8 cellular contexts compared by ENCODE assay signal in genomic region chr9:78130004-78130403, GRCh38.
DNase-seq lines count a peak whose midpoint lies in the region; ATAC-seq, FAIRE-seq and TF ChIP-seq lines count a peak whose summit lies in the region.

No MANE protein-coding gene starts in this region.

- H3K9me3 ChIP-seq in H1 (ENCODE audit: insufficient read depth in 2 of 2, low read depth in 1 of 2, low read length in 1 of 2) (no peaks in the 10 kb centered on the region), neuronal stem cell (replicated peaks in 1 of 2; ENCODE audit: control insufficient read depth in 2 of 2, insufficient read depth in 1 of 2, low read depth in 1 of 2, low read length in 2 of 2) (no peaks in the 10 kb centered on the region)
- no peaks in the 10 kb centered on the region for H3K9me3 ChIP-seq in CD4-positive, alpha-beta memory T cell (ENCODE audit: control insufficient read depth in 1 of 2, low read length in 2 of 2)

- no peak overlapping the region for H4K91ac ChIP-seq in H1 (replicated peaks; ENCODE audit: insufficient read length, low read length)
- H4K91ac ChIP-seq in neuronal stem cell (ENCODE audit: low read depth, low read length, poor library complexity) = no peak overlapping the region

- H2BK5ac ChIP-seq in H1 (ENCODE audit: low read depth, low read length) (no peak overlapping the region), neuronal stem cell (ENCODE audit: low read length) (no peak overlapping the region)

- FAIRE-seq in H1 (lab: Jason Lieb, UNC) = peak; percentile 58

- TF ChIP-seq RAD21 in H1 (IDR thresholded peaks at IDR 0.05 in 1 of 2, conservative IDR thresholded peaks at IDR 0.05 in 1 of 2; ENCODE audit: low read depth in 2 of 2, low read length in 2 of 2) = peak; percentile 72 to 81

- H3K4me3 ChIP-seq in H1 (ENCODE audit: extremely low read depth in 1 of 4, insufficient read depth in 2 of 4, low read depth in 3 of 4, low read length in 4 of 4) (no peak overlapping the region), neuronal stem cell (ENCODE audit: low read length in 2 of 2) (no peak overlapping the region)
- H3K4me3 ChIP-seq in CD4-positive, alpha-beta memory T cell (ENCODE audit: low read length in 2 of 2) = no peak overlapping the region

- POLR2A ChIA-PET in H1 (lab: Charles Lee; ENCODE audit: partially characterized antibody) = interaction anchor here (0.8 kb wide), 1 partner anchor 167 kb away, joined by 4 read pairs; the partner anchor contains the start of gene PSAT1
- POLR2A ChIA-PET in CD4-positive, alpha-beta memory T cell (lab: Charles Lee; ENCODE audit: partially characterized antibody) = no interaction called here

- H3K4me2 ChIP-seq in H1 (ENCODE audit: insufficient read depth in 1 of 2, low read depth in 2 of 2, low read length in 2 of 2) (no peak overlapping the region), neuronal stem cell (ENCODE audit: insufficient read depth, low read length, poor library complexity, severe bottlenecking) (no peak overlapping the region)

- no peaks in the 10 kb centered on the region for H3K23me2 ChIP-seq in H1 (ENCODE audit: low read depth, low read length)

- H3K27me3 Mint-ChIP-seq in CD4-positive, alpha-beta memory T cell = peaks cover 0 to 5% of the 10 kb centered on the region in 2 donors

- H4K8ac ChIP-seq in H1 (ENCODE audit: extremely low read depth, insufficient read depth, low read length) (no peak overlapping the region), neuronal stem cell (ENCODE audit: low read depth, low read length) (no peak overlapping the region)

- H2BK20ac ChIP-seq in H1 (ENCODE audit: low read length) = no peak overlapping the region

- TF ChIP-seq CTCF in H1 (IDR thresholded peaks at IDR 0.05; ENCODE audit: control extremely low read depth in 1 of 3, insufficient read depth in 1 of 3, low read depth in 1 of 3, low read length in 3 of 3) = peak; percentile 48 to 70 (median 67)

- H3K18ac ChIP-seq in H1 (ENCODE audit: extremely low read depth, low read length) = no peak overlapping the region
- H3K18ac ChIP-seq in neuronal stem cell (ENCODE audit: low read length) = peak overlapping the region; percentile 59

- H2AK5ac ChIP-seq in H1 (ENCODE audit: low read depth, low read length) = no peak overlapping the region
- H2AK5ac ChIP-seq in neuronal stem cell (ENCODE audit: low read depth, low read length) = no peak overlapping the region

- WGBS in H1 (ENCODE audit: extremely low coverage in 1 of 2, insufficient coverage in 1 of 2, insufficient read length in 1 of 2, insufficient replicate concordance in 2 of 2, low coverage in 1 of 2, low lambda C conversion rate in 2 of 2, missing lambda C conversion rate in 1 of 2), 2 experiments = 46% methylated on average over 6 of the region's 6 CpGs; no CpG with 5 or more reads in 1 of the 2 experiments
- WGBS in neuronal stem cell (ENCODE audit: extremely low coverage in 2 of 2, insufficient read length in 2 of 2, insufficient replicate concordance in 1 of 2), 2 donors = no CpG with 5 or more reads among the region's 6 CpGs

- no peak overlapping the region for H3K4ac ChIP-seq in H1 (replicated peaks; ENCODE audit: insufficient read length, low read depth, low read length)
- H3K4ac ChIP-seq in neuronal stem cell (ENCODE audit: low read length) = no peak overlapping the region

- peaks cover 10 to 14% (median 13%) of the 10 kb centered on the region in 4 donors for H3K4me1 Mint-ChIP-seq in CD4-positive, alpha-beta memory T cell

- H3K4me1 ChIP-seq in H1 (replicated peaks in 1 of 4; ENCODE audit: control insufficient read depth in 3 of 4, insufficient read depth in 4 of 4, low read length in 3 of 4) (no peaks in the 10 kb centered on the region), neuronal stem cell (ENCODE audit: control insufficient read depth in 2 of 2, insufficient read depth in 1 of 2, low read depth in 1 of 2, low read length in 2 of 2) (peaks cover 0 to 4% of the 10 kb centered on the region in 2 donors)
- H3K4me1 ChIP-seq in CD4-positive, alpha-beta memory T cell (ENCODE audit: insufficient read depth, low read length) = peaks cover 13% of the 10 kb centered on the region

- no peak for TF ChIP-seq POLR2A in H1 (IDR thresholded peaks at IDR 0.05; ENCODE audit: control extremely low read depth in 1 of 2, low read depth in 2 of 2, low read length in 2 of 2)

- no peak overlapping the region for H3K4me3 Mint-ChIP-seq in CD4-positive, alpha-beta memory T cell

- H3K9me3 Mint-ChIP-seq in activated naive CD4-positive, alpha-beta T cell treated with anti-CD3 and anti-CD28 coated beads, Interleukin-2, amount 50 U/mL, for 72 hours = peaks cover 0 to 3% of the 10 kb centered on the region in 2 donors
- H3K9me3 Mint-ChIP-seq in CD4-positive, alpha-beta memory T cell = peaks cover 0 to 2% (median 0%) of the 10 kb centered on the region in 8 donors

- no peak overlapping the region for H3K27ac Mint-ChIP-seq in activated naive CD4-positive, alpha-beta T cell treated with anti-CD3 and anti-CD28 coated beads, Interleukin-2, amount 50 U/mL, for 72 hours
- no peak overlapping the region for H3K27ac Mint-ChIP-seq in CD4-positive, alpha-beta memory T cell

- CTCF ChIA-PET in H1 (lab: Charles Lee; ENCODE audit: partially characterized antibody) = interaction anchor here (0.6 to 7.9 kb wide), 23 partner anchors 9 to 381 kb away, joined by 3 to 43 read pairs (median 3); no protein-coding TSS in a partner anchor
- CTCF ChIA-PET in CD4-positive, alpha-beta memory T cell (lab: Charles Lee; ENCODE audit: partially characterized antibody) = interaction anchor here (1.0 to 3.3 kb wide), 6 partner anchors 8 to 153 kb away, joined by 3 to 9 read pairs (median 4); no protein-coding TSS in a partner anchor

- H3K23ac ChIP-seq in H1 (ENCODE audit: insufficient read length) (no peak overlapping the region), neuronal stem cell (ENCODE audit: low read depth, low read length, poor library complexity) (no peak overlapping the region)

- no peak for ATAC-seq in activated naive CD4-positive, alpha-beta T cell treated with anti-CD3 and anti-CD28 coated beads, Interleukin-2, amount 50 U/mL, for 72 hours
- ATAC-seq in HG03457 (IDR thresholded peaks at IDR 0.05; ENCODE audit: unreplicated experiment) = no peak

- H3K79me2 ChIP-seq in H1 (ENCODE audit: control insufficient read depth in 1 of 2, insufficient read depth in 2 of 2, low read length in 2 of 2) = no peaks in the 10 kb centered on the region

- no peak overlapping the region for H4K5ac ChIP-seq in H1 (ENCODE audit: insufficient read length, low read depth, low read length)

- H2BK12ac ChIP-seq in H1 (ENCODE audit: low read depth, low read length) (no peak overlapping the region), neuronal stem cell (ENCODE audit: low read length) (no peak overlapping the region)

- H3K79me1 ChIP-seq in H1 (ENCODE audit: low read depth, low read length) (no peaks in the 10 kb centered on the region), neuronal stem cell (ENCODE audit: low read depth, low read length) (no peaks in the 10 kb centered on the region)

- H2AFZ ChIP-seq in H1 (ENCODE audit: low read length) = peak overlapping the region; percentile 93
- no peak overlapping the region for H2AFZ ChIP-seq in neuronal stem cell (ENCODE audit: low read length)

- H3K14ac ChIP-seq in H1 (ENCODE audit: insufficient read length) (no peak overlapping the region), neuronal stem cell (ENCODE audit: low read length) (no peak overlapping the region)

- H2BK15ac ChIP-seq in H1 (ENCODE audit: low read length) (no peak overlapping the region), neuronal stem cell (ENCODE audit: low read length) (no peak overlapping the region)

- H3K27ac ChIP-seq in H1 (ENCODE audit: low read depth, low read length) = no peak overlapping the region
- H3K27ac ChIP-seq in neuronal stem cell (replicated peaks; ENCODE audit: low read length) = no peak overlapping the region
- H3K27ac ChIP-seq in CD4-positive, alpha-beta memory T cell (ENCODE audit: low read depth, low read length) = no peak overlapping the region

- no peaks in the 10 kb centered on the region for H3K27me3 ChIP-seq in H1 (replicated peaks in 1 of 4; ENCODE audit: control insufficient read depth in 3 of 4, extremely low read depth in 1 of 4, insufficient read depth in 3 of 4, low read length in 3 of 4)
- H3K27me3 ChIP-seq in neuronal stem cell (ENCODE audit: control insufficient read depth in 3 of 3, insufficient read depth in 3 of 3, low read depth in 1 of 3, low read length in 3 of 3) = no peaks in the 10 kb centered on the region
- H3K27me3 ChIP-seq in CD4-positive, alpha-beta memory T cell (ENCODE audit: insufficient read depth, low read length) = no peaks in the 10 kb centered on the region

- intact Hi-C loops in CD4-positive, alpha-beta memory T cell (cut with micrococcal nuclease) = no loop called here

- no peaks in the 10 kb centered on the region for H3K36me3 ChIP-seq in H1 (ENCODE audit: control insufficient read depth in 2 of 4, insufficient read depth in 4 of 4, low read length in 3 of 4)
- H3K36me3 ChIP-seq in neuronal stem cell (replicated peaks in 1 of 2; ENCODE audit: control insufficient read depth in 2 of 2, insufficient read depth in 2 of 2, low read length in 2 of 2) = no peaks in the 10 kb centered on the region
- H3K36me3 ChIP-seq in CD4-positive, alpha-beta memory T cell (ENCODE audit: insufficient read depth, low read length) = no peaks in the 10 kb centered on the region

- peaks cover 0 to 7% of the 10 kb centered on the region in 2 donors for H3K36me3 Mint-ChIP-seq in activated naive CD4-positive, alpha-beta T cell treated with anti-CD3 and anti-CD28 coated beads, Interleukin-2, amount 50 U/mL, for 72 hours
- H3K36me3 Mint-ChIP-seq in CD4-positive, alpha-beta memory T cell = peaks cover 4 to 6% of the 10 kb centered on the region in 2 donors

- H3K9ac ChIP-seq in H1 (replicated peaks in 1 of 4; ENCODE audit: extremely low read depth in 1 of 4, low read depth in 3 of 4, low read length in 3 of 4) (no peak overlapping the region; a peak in 1 of 7 replicates), neuronal stem cell (ENCODE audit: low read depth, low read length, poor library complexity) (no peak overlapping the region)

- TF ChIP-seq EP300 in H1 (IDR thresholded peaks at IDR 0.05; ENCODE audit: borderline replicate concordance in 1 of 2, low read depth in 2 of 2, low read length in 2 of 2) = no peak

- no peaks in the 10 kb centered on the region for H4K20me1 ChIP-seq in H1 (replicated peaks in 1 of 2; ENCODE audit: control insufficient read depth in 1 of 2, insufficient read depth in 2 of 2, low read length in 2 of 2)

- H2BK120ac ChIP-seq in H1 (replicated peaks; ENCODE audit: low read depth, low read length) = no peak overlapping the region
- H2BK120ac ChIP-seq in neuronal stem cell (ENCODE audit: low read depth, low read length) = no peak overlapping the region

- no peak overlapping the region for H3K56ac ChIP-seq in H1 (replicated peaks; ENCODE audit: insufficient read length, low read depth, low read length)

- DNase-seq in Daoy (ENCODE audit: low read depth) (peak; percentile 58), NCI-H82 (lab: John Stamatoyannopoulos, UW) (peak; percentile 55), H1 (ENCODE audit: low read depth in 1 of 2, low spot score in 2 of 2) (peak; percentile 39 to 64), neuronal stem cell (ENCODE audit: low spot score) (no peak)
- DNase-seq in activated naive CD4-positive, alpha-beta T cell treated with anti-CD3 and anti-CD28 coated beads, Interleukin-2, amount 50 U/mL, for 72 hours (ENCODE audit: low spot score in 2 of 2) = no peak
- no peak for DNase-seq in activated CD4-positive, CD25-positive, alpha-beta regulatory T cell treated with anti-CD3 and anti-CD28 coated beads, Interleukin-2, amount 50 U/mL, for 72 hours
- no peak for DNase-seq in CD4-positive, alpha-beta memory T cell

Comparison
In these comparisons a context has a peak if more than half of its experiments do, and no peak if none do; other contexts are left out.
1. DNase-seq: peak in Daoy (single experiment), NCI-H82 (single experiment) and H1 (2 of 2); none in neuronal stem cell (single experiment), activated naive CD4-positive, alpha-beta T cell treated with anti-CD3 and anti-CD28 coated beads, Interleukin-2, amount 50 U/mL, for 72 hours (0 of 2), activated CD4-positive, CD25-positive, alpha-beta regulatory T cell treated with anti-CD3 and anti-CD28 coated beads, Interleukin-2, amount 50 U/mL, for 72 hours (single experiment) and CD4-positive, alpha-beta memory T cell (0 of 5).